19 cellular contexts compared by ENCODE assay signal in genomic region chr17:68641276-68642117, GRCh38. TPM values are rescaled to one million over a fixed set of nuclear protein-coding genes. Genes with fewer than 3 reads are reported as not detected.
"Had no signal": no experiment of that assay in that cellular context is flagged by ENCODE, and none has a peak within 500 bp of the region (broad histone marks: within the 10 kb centered on the region; RNA-seq: fewer than 3 reads in every experiment).

No MANE protein-coding gene starts in this region.

- H3K27me3 ChIP-seq: suprapubic skin, tibial artery, upper lobe of right lung, vagina had no signal

- ATAC-seq: esophagus mucosa; naive thymus-derived CD4-positive, alpha-beta T cell; stimulated activated effector memory CD8-positive, alpha-beta T cell treated with anti-CD3 and anti-CD28 coated beads, Interleukin-12 subunit alpha, Interleukin-12 subunit beta, amount 100 ng/mL, for 72 hours; stimulated activated naive CD8-positive, alpha-beta T cell treated with anti-CD3 and anti-CD28 coated beads, Interleukin-15, Interleukin-2, amounts not matched to agents 100 U/mL and 50 U/mL, for 24 hours; upper lobe of right lung had no signal

- H3K9me3 Mint-ChIP-seq: stimulated activated effector memory CD8-positive, alpha-beta T cell treated with anti-CD3 and anti-CD28 coated beads, Interleukin-12 subunit alpha, Interleukin-12 subunit beta, amount 100 ng/mL, for 72 hours had no signal

- H3K4me3 Mint-ChIP-seq: naive thymus-derived CD4-positive, alpha-beta T cell; nephron progenitor cell; stimulated activated effector memory CD8-positive, alpha-beta T cell treated with anti-CD3 and anti-CD28 coated beads, Interleukin-12 subunit alpha, Interleukin-12 subunit beta, amount 100 ng/mL, for 72 hours had no signal

- H3K27ac ChIP-seq: dorsolateral prefrontal cortex, neutrophil, suprapubic skin, tibial artery, upper lobe of right lung, vagina had no signal

- H3K27ac Mint-ChIP-seq: naive thymus-derived CD4-positive, alpha-beta T cell; nephron progenitor cell; stimulated activated effector memory CD8-positive, alpha-beta T cell treated with anti-CD3 and anti-CD28 coated beads, Interleukin-12 subunit alpha, Interleukin-12 subunit beta, amount 100 ng/mL, for 72 hours had no signal

- H3K36me3 Mint-ChIP-seq: stimulated activated effector memory CD8-positive, alpha-beta T cell treated with anti-CD3 and anti-CD28 coated beads, Interleukin-12 subunit alpha, Interleukin-12 subunit beta, amount 100 ng/mL, for 72 hours had no signal

- H3K36me3 ChIP-seq: heart right ventricle, neutrophil, suprapubic skin, tibial artery, upper lobe of right lung, vagina had no signal

- H3K4me1 Mint-ChIP-seq: naive thymus-derived CD4-positive, alpha-beta T cell; nephron progenitor cell; stimulated activated effector memory CD8-positive, alpha-beta T cell treated with anti-CD3 and anti-CD28 coated beads, Interleukin-12 subunit alpha, Interleukin-12 subunit beta, amount 100 ng/mL, for 72 hours had no signal

- H3K4me1 ChIP-seq: suprapubic skin, tibial artery, upper lobe of right lung, vagina had no signal

- DNase-seq: cortex of kidney; dorsolateral prefrontal cortex; effector memory CD4-positive, alpha-beta T cell; heart right ventricle; mammary epithelial cell; naive thymus-derived CD4-positive, alpha-beta T cell; nephron progenitor cell; stimulated activated CD4-positive, alpha-beta T cell treated with anti-CD3 and anti-CD28 coated beads, Interleukin-4, amount 100 ng/mL, for 1 hour; stimulated activated CD8-positive, alpha-beta memory T cell treated with anti-CD3 and anti-CD28 coated beads, Interleukin-4, amount 100 ng/mL, for 48 hours; stimulated activated naive CD8-positive, alpha-beta T cell treated with anti-CD3 and anti-CD28 coated beads, Interleukin-15, Interleukin-2, amounts not matched to agents 100 U/mL and 50 U/mL, for 24 hours; tibial artery; upper lobe of right lung had no signal

- H3K9me3 ChIP-seq: heart right ventricle, neutrophil, suprapubic skin, tibial artery, upper lobe of right lung, vagina had no signal

- H3K4me3 ChIP-seq: dorsolateral prefrontal cortex, heart right ventricle, suprapubic skin, tibial artery, upper lobe of right lung, vagina had no signal

RNA-seq across cellular contexts. Expression of gene FAM20A, which starts 40.3 kb away (rescaled TPM):
- total RNA-seq: pulmonary artery endothelial cell had no signal
- polyA plus RNA-seq: keratinocyte; mammary epithelial cell; naive thymus-derived CD4-positive, alpha-beta T cell had no signal
